9 cellular contexts compared by ENCODE assay signal in genomic region chr15:40266828-40267304, GRCh38. TPM values are rescaled to one million over a fixed set of nuclear protein-coding genes. Genes with fewer than 3 reads are reported as not detected.
DNase-seq lines count a peak whose midpoint lies in the region; ATAC-seq and TF ChIP-seq lines count a peak whose summit lies in the region.
"Had no signal": no experiment of that assay in that cellular context is flagged by ENCODE, and none has a peak within 500 bp of the region (broad histone marks: within the 10 kb centered on the region; RNA-seq: fewer than 3 reads in every experiment).

No MANE protein-coding gene starts in this region.

- no peaks in the 10 kb centered on the region for H3K27me3 Mint-ChIP-seq in activated CD4-positive, alpha-beta T cell treated with anti-CD3 and anti-CD28 coated beads for 36 hours

- WGBS in right cardiac atrium: 49% methylated on average over 7 of the region's 7 CpGs
- WGBS in upper lobe of left lung, 2 donors: 47 to 61% methylated on average over 7 of the region's 7 CpGs

- ATAC-seq in activated CD4-positive, alpha-beta T cell treated with anti-CD3 and anti-CD28 coated beads for 36 hours: peak; percentile 83
- ATAC-seq in right cardiac atrium (peak; percentile 51 to 83), upper lobe of left lung (ENCODE audit: low FRiP score in 2 of 2) (peak; percentile 69 to 90), HG03097 (IDR thresholded peaks at IDR 0.05; ENCODE audit: low FRiP score, unreplicated experiment) (no peak), HG02852 (IDR thresholded peaks at IDR 0.05; ENCODE audit: unreplicated experiment) (no peak)

- intact Hi-C loops in activated CD4-positive, alpha-beta T cell treated with anti-CD3 and anti-CD28 coated beads for 36 hours (cut with DNase I, micrococcal nuclease): no loop called here
- intact Hi-C loops in right cardiac atrium (cut with DNase I): no loop called here

- H3K27ac ChIP-seq in right cardiac atrium (ENCODE audit: low read length) (no peak overlapping the region), upper lobe of left lung (no peak overlapping the region)

- POLR2A ChIA-PET in activated CD4-positive, alpha-beta T cell treated with anti-CD3 and anti-CD28 coated beads for 36 hours (lab: Charles Lee): interaction anchor here (0.6 kb wide), 1 partner anchor 163 kb away, joined by 3 read pairs; no protein-coding TSS in a partner anchor

- DNase-seq in activated CD4-positive, alpha-beta T cell treated with anti-CD3 and anti-CD28 coated beads for 36 hours: no peak
- DNase-seq in activated CD4-positive, alpha-beta T cell treated with anti-CD3 and anti-CD28 coated beads for 4 hours: no peak
- DNase-seq in SW480 (ENCODE audit: low spot score): peak; percentile 74
- peak in 1 of 3 donors; percentile 60 for DNase-seq in right cardiac atrium
- DNase-seq in upper lobe of left lung: peak in 1 of 2 donors; percentile 92
- DNase-seq in HuH-7.5 (ENCODE audit: low spot score): no peak
- DNase-seq: effector memory CD4-positive, alpha-beta T cell had no signal

- H3K27ac Mint-ChIP-seq in activated CD4-positive, alpha-beta T cell treated with anti-CD3 and anti-CD28 coated beads for 36 hours: no peak overlapping the region

- no peaks in the 10 kb centered on the region for H3K4me1 Mint-ChIP-seq in activated CD4-positive, alpha-beta T cell treated with anti-CD3 and anti-CD28 coated beads for 36 hours

- TF ChIP-seq EP300 in upper lobe of left lung (IDR thresholded peaks at IDR 0.05): no peak

- no peaks in the 10 kb centered on the region for H3K36me3 ChIP-seq in upper lobe of left lung

- H3K4me1 ChIP-seq in right cardiac atrium (ENCODE audit: control insufficient read depth, insufficient read depth, low read length) (no peaks in the 10 kb centered on the region), upper lobe of left lung (peaks cover 0 to 17% (median 4%) of the 10 kb centered on the region in 4 donors)

- no peaks in the 10 kb centered on the region for H3K27me3 ChIP-seq in right cardiac atrium (ENCODE audit: control insufficient read depth, insufficient read depth)
- no peaks in the 10 kb centered on the region for H3K27me3 ChIP-seq in upper lobe of left lung

- H3K36me3 Mint-ChIP-seq in activated CD4-positive, alpha-beta T cell treated with anti-CD3 and anti-CD28 coated beads for 36 hours (ENCODE audit: low read depth): no peaks in the 10 kb centered on the region

- H3K9me3 Mint-ChIP-seq in activated CD4-positive, alpha-beta T cell treated with anti-CD3 and anti-CD28 coated beads for 36 hours (ENCODE audit: low read depth): no peaks in the 10 kb centered on the region

- no peak for TF ChIP-seq CTCF in upper lobe of left lung (IDR thresholded peaks at IDR 0.05)

- H3K9me3 ChIP-seq in right cardiac atrium (ENCODE audit: control insufficient read depth, low read length): no peaks in the 10 kb centered on the region
- no peaks in the 10 kb centered on the region for H3K9me3 ChIP-seq in upper lobe of left lung

- CTCF ChIA-PET in activated CD4-positive, alpha-beta T cell treated with anti-CD3 and anti-CD28 coated beads for 36 hours (lab: Charles Lee): interaction anchor here (0.5 to 1.4 kb wide), 4 partner anchors 16 to 1711 kb away, joined by 3 read pairs; partner anchors contain the start of gene PAK6

- TF ChIP-seq POLR2A in upper lobe of left lung (IDR thresholded peaks at IDR 0.05): no peak

- H3K4me3 Mint-ChIP-seq in activated CD4-positive, alpha-beta T cell treated with anti-CD3 and anti-CD28 coated beads for 36 hours: no peak overlapping the region

- H3K4me3 ChIP-seq in right cardiac atrium (ENCODE audit: low read length): no peak overlapping the region
- no peak overlapping the region for H3K4me3 ChIP-seq in upper lobe of left lung

RNA-seq across cellular contexts. Expression of gene ANKRD63, which starts 16.0 kb away (rescaled TPM):
- total RNA-seq in activated CD4-positive, alpha-beta T cell treated with anti-CD3 and anti-CD28 coated beads for 36 hours: not detected
- total RNA-seq in right cardiac atrium (1 to 10 TPM in 3 of 4 donors, under 1 TPM in 1; 0.42 to 5.0 (median 4.4) TPM), upper lobe of left lung (1 to 10 TPM in 1 of 6 donors, not detected in 5; 5.2 TPM)
- 0.68 TPM for polyA plus RNA-seq in right cardiac atrium

RNA-seq across cellular contexts. Expression of gene PAK6, which starts 28.0 kb away (rescaled TPM):
- under 1 TPM; 0.30 to 0.53 TPM for total RNA-seq in activated CD4-positive, alpha-beta T cell treated with anti-CD3 and anti-CD28 coated beads for 36 hours
- 10 to 100 TPM in 3 of 4 donors, 1 to 10 TPM in 1; 9.2 to 22.6 (median 16.8) TPM for total RNA-seq in right cardiac atrium
- polyA plus RNA-seq in right cardiac atrium: 13.0 TPM
- 10 to 100 TPM in 3 of 6 donors, 1 to 10 TPM in 3; 4.5 to 23.4 (median 15.0) TPM for total RNA-seq in upper lobe of left lung

RNA-seq across cellular contexts. Expression of gene PLCB2, which starts 40.9 kb away (rescaled TPM):
- total RNA-seq in activated CD4-positive, alpha-beta T cell treated with anti-CD3 and anti-CD28 coated beads for 36 hours: 10 to 100 TPM; 67.9 to 86.8 TPM
- total RNA-seq in right cardiac atrium (10 to 100 TPM; 11.5 to 28.9 (median 21.7) TPM), upper lobe of left lung (100 to 1,000 TPM in 2 of 6 donors, 10 to 100 TPM in 4; 26.9 to 170 (median 85.7) TPM)
- polyA plus RNA-seq in right cardiac atrium: 18.5 TPM

RNA-seq across cellular contexts. Expression of gene INAFM2, which starts 56.6 kb away (rescaled TPM):
- 10 to 100 TPM in 1 of 2 experiments, 1 to 10 TPM in 1; 9.9 to 11.2 TPM for total RNA-seq in activated CD4-positive, alpha-beta T cell treated with anti-CD3 and anti-CD28 coated beads for 36 hours
- total RNA-seq in right cardiac atrium (100 to 1,000 TPM in 1 of 4 donors, 10 to 100 TPM in 3; 72.6 to 115 (median 74.1) TPM), upper lobe of left lung (10 to 100 TPM; 15.7 to 36.2 (median 25.6) TPM)
- 47.3 TPM for polyA plus RNA-seq in right cardiac atrium

Comparison
In these comparisons a context has a peak if more than half of its experiments do, and no peak if none do; other contexts are left out.
1. ATAC-seq: peak in activated CD4-positive, alpha-beta T cell treated with anti-CD3 and anti-CD28 coated beads for 36 hours (single experiment), right cardiac atrium (2 of 2) and upper lobe of left lung (2 of 2); none in HG03097 (single experiment) and HG02852 (single experiment).